ENCODE assay signal across 1 cellular context in the genomic region with DNA sequence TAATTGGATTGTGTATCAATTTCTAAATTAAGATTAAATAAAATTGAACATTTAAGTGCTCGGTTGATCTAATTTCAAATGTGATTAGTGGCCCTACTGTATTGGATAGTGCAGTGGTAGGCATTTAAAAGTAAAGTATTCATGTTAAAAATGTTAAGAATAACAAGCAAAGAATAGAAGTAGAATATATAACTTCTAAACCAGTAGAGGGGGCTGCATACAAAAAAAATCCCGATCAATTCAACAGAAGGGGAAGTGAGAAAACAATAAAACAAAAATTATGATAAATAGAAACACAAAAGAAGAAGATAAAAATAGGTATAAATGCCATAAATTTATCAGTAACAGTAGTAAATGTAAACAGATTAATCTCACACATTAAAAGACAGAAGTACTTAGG.
TF ChIP-seq lines count a peak whose summit lies in the region.

No MANE protein-coding gene starts in this region.

TF ChIP-seq in GM23338, 12 proteins besides CTCF, POLR2A, EP300 and RAD21 (continued from another document):
- TF ChIP-seq, protein P1, sequence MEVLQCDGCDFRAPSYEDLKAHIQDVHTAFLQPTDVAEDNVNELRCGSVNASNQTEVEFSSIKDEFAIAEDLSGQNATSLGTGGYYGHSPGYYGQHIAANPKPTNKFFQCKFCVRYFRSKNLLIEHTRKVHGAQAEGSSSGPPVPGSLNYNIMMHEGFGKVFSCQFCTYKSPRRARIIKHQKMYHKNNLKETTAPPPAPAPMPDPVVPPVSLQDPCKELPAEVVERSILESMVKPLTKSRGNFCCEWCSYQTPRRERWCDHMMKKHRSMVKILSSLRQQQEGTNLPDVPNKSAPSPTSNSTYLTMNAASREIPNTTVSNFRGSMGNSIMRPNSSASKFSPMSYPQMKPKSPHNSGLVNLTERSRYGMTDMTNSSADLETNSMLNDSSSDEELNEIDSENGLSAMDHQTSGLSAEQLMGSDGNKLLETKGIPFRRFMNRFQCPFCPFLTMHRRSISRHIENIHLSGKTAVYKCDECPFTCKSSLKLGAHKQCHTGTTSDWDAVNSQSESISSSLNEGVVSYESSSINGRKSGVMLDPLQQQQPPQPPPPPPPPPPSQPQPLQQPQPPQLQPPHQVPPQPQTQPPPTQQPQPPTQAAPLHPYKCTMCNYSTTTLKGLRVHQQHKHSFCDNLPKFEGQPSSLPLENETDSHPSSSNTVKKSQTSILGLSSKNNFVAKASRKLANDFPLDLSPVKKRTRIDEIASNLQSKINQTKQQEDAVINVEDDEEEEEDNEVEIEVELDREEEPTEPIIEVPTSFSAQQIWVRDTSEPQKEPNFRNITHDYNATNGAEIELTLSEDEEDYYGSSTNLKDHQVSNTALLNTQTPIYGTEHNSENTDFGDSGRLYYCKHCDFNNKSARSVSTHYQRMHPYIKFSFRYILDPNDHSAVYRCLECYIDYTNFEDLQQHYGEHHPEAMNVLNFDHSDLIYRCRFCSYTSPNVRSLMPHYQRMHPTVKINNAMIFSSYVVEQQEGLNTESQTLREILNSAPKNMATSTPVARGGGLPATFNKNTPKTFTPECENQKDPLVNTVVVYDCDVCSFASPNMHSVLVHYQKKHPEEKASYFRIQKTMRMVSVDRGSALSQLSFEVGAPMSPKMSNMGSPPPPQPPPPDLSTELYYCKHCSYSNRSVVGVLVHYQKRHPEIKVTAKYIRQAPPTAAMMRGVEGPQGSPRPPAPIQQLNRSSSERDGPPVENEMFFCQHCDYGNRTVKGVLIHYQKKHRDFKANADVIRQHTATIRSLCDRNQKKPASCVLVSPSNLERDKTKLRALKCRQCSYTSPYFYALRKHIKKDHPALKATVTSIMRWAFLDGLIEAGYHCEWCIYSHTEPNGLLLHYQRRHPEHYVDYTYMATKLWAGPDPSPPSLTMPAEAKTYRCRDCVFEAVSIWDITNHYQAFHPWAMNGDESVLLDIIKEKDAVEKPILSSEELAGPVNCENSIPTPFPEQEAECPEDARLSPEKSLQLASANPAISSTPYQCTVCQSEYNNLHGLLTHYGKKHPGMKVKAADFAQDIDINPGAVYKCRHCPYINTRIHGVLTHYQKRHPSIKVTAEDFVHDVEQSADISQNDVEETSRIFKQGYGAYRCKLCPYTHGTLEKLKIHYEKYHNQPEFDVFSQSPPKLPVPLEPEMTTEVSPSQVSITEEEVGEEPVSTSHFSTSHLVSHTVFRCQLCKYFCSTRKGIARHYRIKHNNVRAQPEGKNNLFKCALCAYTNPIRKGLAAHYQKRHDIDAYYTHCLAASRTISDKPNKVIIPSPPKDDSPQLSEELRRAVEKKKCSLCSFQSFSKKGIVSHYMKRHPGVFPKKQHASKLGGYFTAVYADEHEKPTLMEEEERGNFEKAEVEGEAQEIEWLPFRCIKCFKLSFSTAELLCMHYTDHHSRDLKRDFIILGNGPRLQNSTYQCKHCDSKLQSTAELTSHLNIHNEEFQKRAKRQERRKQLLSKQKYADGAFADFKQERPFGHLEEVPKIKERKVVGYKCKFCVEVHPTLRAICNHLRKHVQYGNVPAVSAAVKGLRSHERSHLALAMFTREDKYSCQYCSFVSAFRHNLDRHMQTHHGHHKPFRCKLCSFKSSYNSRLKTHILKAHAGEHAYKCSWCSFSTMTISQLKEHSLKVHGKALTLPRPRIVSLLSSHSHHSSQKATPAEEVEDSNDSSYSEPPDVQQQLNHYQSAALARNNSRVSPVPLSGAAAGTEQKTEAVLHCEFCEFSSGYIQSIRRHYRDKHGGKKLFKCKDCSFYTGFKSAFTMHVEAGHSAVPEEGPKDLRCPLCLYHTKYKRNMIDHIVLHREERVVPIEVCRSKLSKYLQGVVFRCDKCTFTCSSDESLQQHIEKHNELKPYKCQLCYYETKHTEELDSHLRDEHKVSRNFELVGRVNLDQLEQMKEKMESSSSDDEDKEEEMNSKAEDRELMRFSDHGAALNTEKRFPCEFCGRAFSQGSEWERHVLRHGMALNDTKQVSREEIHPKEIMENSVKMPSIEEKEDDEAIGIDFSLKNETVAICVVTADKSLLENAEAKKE (CRISPR knock-in tag; IDR thresholded peaks at IDR 0.05): no peak
- TF ChIP-seq, protein P2, sequence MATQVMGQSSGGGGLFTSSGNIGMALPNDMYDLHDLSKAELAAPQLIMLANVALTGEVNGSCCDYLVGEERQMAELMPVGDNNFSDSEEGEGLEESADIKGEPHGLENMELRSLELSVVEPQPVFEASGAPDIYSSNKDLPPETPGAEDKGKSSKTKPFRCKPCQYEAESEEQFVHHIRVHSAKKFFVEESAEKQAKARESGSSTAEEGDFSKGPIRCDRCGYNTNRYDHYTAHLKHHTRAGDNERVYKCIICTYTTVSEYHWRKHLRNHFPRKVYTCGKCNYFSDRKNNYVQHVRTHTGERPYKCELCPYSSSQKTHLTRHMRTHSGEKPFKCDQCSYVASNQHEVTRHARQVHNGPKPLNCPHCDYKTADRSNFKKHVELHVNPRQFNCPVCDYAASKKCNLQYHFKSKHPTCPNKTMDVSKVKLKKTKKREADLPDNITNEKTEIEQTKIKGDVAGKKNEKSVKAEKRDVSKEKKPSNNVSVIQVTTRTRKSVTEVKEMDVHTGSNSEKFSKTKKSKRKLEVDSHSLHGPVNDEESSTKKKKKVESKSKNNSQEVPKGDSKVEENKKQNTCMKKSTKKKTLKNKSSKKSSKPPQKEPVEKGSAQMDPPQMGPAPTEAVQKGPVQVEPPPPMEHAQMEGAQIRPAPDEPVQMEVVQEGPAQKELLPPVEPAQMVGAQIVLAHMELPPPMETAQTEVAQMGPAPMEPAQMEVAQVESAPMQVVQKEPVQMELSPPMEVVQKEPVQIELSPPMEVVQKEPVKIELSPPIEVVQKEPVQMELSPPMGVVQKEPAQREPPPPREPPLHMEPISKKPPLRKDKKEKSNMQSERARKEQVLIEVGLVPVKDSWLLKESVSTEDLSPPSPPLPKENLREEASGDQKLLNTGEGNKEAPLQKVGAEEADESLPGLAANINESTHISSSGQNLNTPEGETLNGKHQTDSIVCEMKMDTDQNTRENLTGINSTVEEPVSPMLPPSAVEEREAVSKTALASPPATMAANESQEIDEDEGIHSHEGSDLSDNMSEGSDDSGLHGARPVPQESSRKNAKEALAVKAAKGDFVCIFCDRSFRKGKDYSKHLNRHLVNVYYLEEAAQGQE (IDR thresholded peaks at IDR 0.05; ENCODE audit: unreplicated experiment): no peak
TF ChIP-seq in GM23338: peak in this region for 0.
